34 cellular contexts compared by ENCODE assay signal in the genomic region with DNA sequence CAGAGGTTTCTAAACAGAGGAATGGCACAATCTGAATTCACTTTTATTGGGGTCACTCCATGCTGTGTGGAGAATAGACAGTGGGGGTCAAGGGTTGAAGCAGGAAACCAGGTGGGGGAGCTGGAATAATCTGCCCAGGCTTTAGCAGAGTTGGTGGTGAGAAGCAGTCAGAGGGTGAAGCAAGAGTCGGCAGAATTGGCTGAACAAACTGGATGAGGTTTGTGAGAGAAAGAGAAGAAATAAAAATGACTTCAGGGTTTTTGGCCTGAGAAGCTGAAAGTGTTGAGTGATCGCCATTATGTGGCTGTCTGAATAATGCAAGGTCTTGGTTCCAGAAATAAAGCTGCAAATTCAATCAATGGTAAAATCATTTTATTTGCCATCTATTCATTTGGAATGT. TPM values are rescaled to one million over a fixed set of nuclear protein-coding genes. Genes with fewer than 3 reads are reported as not detected.
DNase-seq lines count a peak whose midpoint lies in the region; ATAC-seq and TF ChIP-seq lines count a peak whose summit lies in the region.
"Had no signal": no experiment of that assay in that cellular context is flagged by ENCODE, and none has a peak within 500 bp of the region (broad histone marks: within the 10 kb centered on the region; RNA-seq: fewer than 3 reads in every experiment).

No MANE protein-coding gene starts in this region.

- peaks cover 0 to 12% (median 0%) of the 10 kb centered on the region in 3 donors for H3K4me1 ChIP-seq in gastroesophageal sphincter
- H3K4me1 ChIP-seq: gastrocnemius medialis, parathyroid adenoma had no signal

- H3K27me3 Mint-ChIP-seq in activated CD4-positive, alpha-beta T cell treated with anti-CD3 and anti-CD28 coated beads, Interleukin-2, amount 10 ng/mL, durations not matched to agents 24 days and 14 days = peaks cover 12% of the 10 kb centered on the region
- H3K27me3 Mint-ChIP-seq: stimulated activated naive CD8-positive, alpha-beta T cell treated with anti-CD3 and anti-CD28 coated beads, Interleukin-15, Interleukin-2, amounts not matched to agents 100 ng/mL and 50 ng/mL, for 24 hours had no signal

- no peaks in the 10 kb centered on the region for H3K36me3 Mint-ChIP-seq in activated CD4-positive, alpha-beta T cell treated with anti-CD3 and anti-CD28 coated beads, Interleukin-2, amount 10 ng/mL, durations not matched to agents 24 days and 14 days (ENCODE audit: low read depth)
- H3K36me3 Mint-ChIP-seq: activated naive CD4-positive, alpha-beta T cell treated with anti-CD3 and anti-CD28 coated beads, Interleukin-2, amount 50 U/mL, for 24 hours; CD4-positive, CD25-positive, alpha-beta regulatory T cell had no signal

- H3K27ac ChIP-seq in gastroesophageal sphincter (peak overlapping the region in 3 of 4 donors; percentile 29 to 56 (median 39)), substantia nigra (ENCODE audit: low read depth, low read length, poor library complexity, severe bottlenecking) (no peak overlapping the region)
- H3K27ac ChIP-seq: 22Rv1, cardiac muscle cell, gastrocnemius medialis, hepatocyte, parathyroid adenoma, spleen had no signal

- H3K27me3 ChIP-seq in gastroesophageal sphincter = no peaks in the 10 kb centered on the region
- H3K27me3 ChIP-seq: cardiac muscle cell, gastrocnemius medialis, hepatocyte, spleen had no signal

- 51 to 53% methylated on average over 2 of the region's 2 CpGs for WGBS in gastroesophageal sphincter (ENCODE audit: low coverage in 1 of 2), 2 donors

- intact Hi-C loops in activated CD4-positive, alpha-beta T cell treated with anti-CD3 and anti-CD28 coated beads, Interleukin-2, amount 10 ng/mL, durations not matched to agents 24 days and 14 days (cut with micrococcal nuclease) = no loop called here
- intact Hi-C loops in sciatic nerve (cut with DNase I) = no loop called here

- no peak overlapping the region for H3K4me3 Mint-ChIP-seq in activated CD4-positive, alpha-beta T cell treated with anti-CD3 and anti-CD28 coated beads, Interleukin-2, amount 10 ng/mL, durations not matched to agents 24 days and 14 days
- H3K4me3 Mint-ChIP-seq: activated CD8-positive, alpha-beta T cell treated with anti-CD3 and anti-CD28 coated beads, Interleukin-2, amount 10 ng/mL, durations not matched to agents 7 days and 5 days; activated naive CD4-positive, alpha-beta T cell treated with anti-CD3 and anti-CD28 coated beads, Interleukin-2, amount 50 U/mL, for 24 hours; CD4-positive, CD25-positive, alpha-beta regulatory T cell; stimulated activated naive CD8-positive, alpha-beta T cell treated with anti-CD3 and anti-CD28 coated beads, Interleukin-15, Interleukin-2, amounts not matched to agents 100 ng/mL and 50 ng/mL, for 24 hours had no signal

- H3K4me3 ChIP-seq in gastroesophageal sphincter = no peak overlapping the region
- H3K4me3 ChIP-seq: cardiac muscle cell, gastrocnemius medialis, hepatocyte, K562, spleen had no signal

- no peaks in the 10 kb centered on the region for H3K4me1 Mint-ChIP-seq in activated CD4-positive, alpha-beta T cell treated with anti-CD3 and anti-CD28 coated beads, Interleukin-2, amount 10 ng/mL, durations not matched to agents 24 days and 14 days
- H3K4me1 Mint-ChIP-seq: activated naive CD4-positive, alpha-beta T cell treated with anti-CD3 and anti-CD28 coated beads, Interleukin-2, amount 50 U/mL, for 24 hours; CD4-positive, CD25-positive, alpha-beta regulatory T cell had no signal

- no peak overlapping the region for H3K27ac Mint-ChIP-seq in activated CD4-positive, alpha-beta T cell treated with anti-CD3 and anti-CD28 coated beads, Interleukin-2, amount 10 ng/mL, durations not matched to agents 24 days and 14 days
- H3K27ac Mint-ChIP-seq: activated CD8-positive, alpha-beta T cell treated with anti-CD3 and anti-CD28 coated beads, Interleukin-2, amount 10 ng/mL, durations not matched to agents 7 days and 5 days; activated naive CD4-positive, alpha-beta T cell treated with anti-CD3 and anti-CD28 coated beads, Interleukin-2, amount 50 U/mL, for 24 hours; CD4-positive, CD25-positive, alpha-beta regulatory T cell; stimulated activated naive CD8-positive, alpha-beta T cell treated with anti-CD3 and anti-CD28 coated beads, Interleukin-15, Interleukin-2, amounts not matched to agents 100 ng/mL and 50 ng/mL, for 24 hours had no signal

- ATAC-seq in gastroesophageal sphincter (peak; percentile 39), sciatic nerve (peak; percentile 51)
- ATAC-seq: activated CD8-positive, alpha-beta T cell treated with anti-CD3 and anti-CD28 coated beads, Interleukin-2, amount 10 ng/mL, durations not matched to agents 7 days and 5 days; K562; Panc1 had no signal

- TF ChIP-seq CTCF in gastroesophageal sphincter (IDR thresholded peaks at IDR 0.05) = no peak

- no peak for TF ChIP-seq EP300 in gastroesophageal sphincter (IDR thresholded peaks at IDR 0.05)

- peak; percentile 25 for DNase-seq in activated CD4-positive, alpha-beta T cell treated with anti-CD3 and anti-CD28 coated beads, Interleukin-2, amount 10 ng/mL, durations not matched to agents 24 days and 14 days
- no peak for DNase-seq in activated CD4-positive, alpha-beta T cell treated with anti-CD3 and anti-CD28 coated beads, Interleukin-2, amount 50 U/mL, for 48 hours
- DNase-seq in amniotic epithelial cell (ENCODE audit: low read depth) = peak; percentile 39
- DNase-seq in sciatic nerve (ENCODE audit: low spot score) = no peak
- no peak for DNase-seq in SK-N-DZ (ENCODE audit: low spot score)
- no peak for DNase-seq in NCI-H524 treated with DMSO at 0.1 percent for 48 hours (lab: John Stamatoyannopoulos, UW)
- no peak for DNase-seq in substantia nigra (lab: John Stamatoyannopoulos, UW)
- DNase-seq: activated CD8-positive, alpha-beta T cell treated with anti-CD3 and anti-CD28 coated beads, Interleukin-2, amount 10 ng/mL, durations not matched to agents 7 days and 5 days; anterior cingulate cortex; Calu3; CD4-positive, CD25-positive, alpha-beta regulatory T cell; cortex of kidney; DMS79; erythroblast; GDM1; mammary epithelial cell; NCI-H1092 treated with DMSO at 0.1 percent for 48 hours; NCI-H187 treated with DMSO at 0.1 percent for 48 hours; NCI-H524; retina; SIG-M5; spleen; stimulated activated CD4-positive, alpha-beta T cell treated with anti-CD3 and anti-CD28 coated beads, Interleukin-2, amount 100 ng/mL, for 24 hours; SW 1271 had no signal

- H3K9me3 Mint-ChIP-seq in activated CD4-positive, alpha-beta T cell treated with anti-CD3 and anti-CD28 coated beads, Interleukin-2, amount 10 ng/mL, durations not matched to agents 24 days and 14 days = no peaks in the 10 kb centered on the region
- H3K9me3 Mint-ChIP-seq: activated naive CD4-positive, alpha-beta T cell treated with anti-CD3 and anti-CD28 coated beads, Interleukin-2, amount 50 U/mL, for 24 hours; CD4-positive, CD25-positive, alpha-beta regulatory T cell; stimulated activated naive CD8-positive, alpha-beta T cell treated with anti-CD3 and anti-CD28 coated beads, Interleukin-15, Interleukin-2, amounts not matched to agents 100 ng/mL and 50 ng/mL, for 24 hours had no signal

- TF ChIP-seq POLR2A in gastroesophageal sphincter (IDR thresholded peaks at IDR 0.05) = no peak

- H3K36me3 ChIP-seq in gastroesophageal sphincter = no peaks in the 10 kb centered on the region
- H3K36me3 ChIP-seq: cardiac muscle cell, gastrocnemius medialis, spleen had no signal

- H3K9me3 ChIP-seq in gastroesophageal sphincter = no peaks in the 10 kb centered on the region
- H3K9me3 ChIP-seq: gastrocnemius medialis, spleen had no signal

RNA-seq across cellular contexts. Expression of a gene that starts 50.3 kb away (rescaled TPM):
- total RNA-seq in activated CD4-positive, alpha-beta T cell treated with anti-CD3 and anti-CD28 coated beads, Interleukin-2, amount 10 ng/mL, durations not matched to agents 24 days and 14 days = not detected in 2 replicates
- 100 to 1,000 TPM in 1 of 4 donors, 10 to 100 TPM in 3; 30.8 to 121 (median 47.4) TPM for total RNA-seq in gastroesophageal sphincter
- 151 TPM for total RNA-seq in sciatic nerve
- not detected in 2 replicates for polyA plus RNA-seq in SK-N-DZ (2014; cell fraction: cytosol; rRNA removed)
- not detected in 2 replicates for polyA plus RNA-seq in SK-N-DZ (2014; cell fraction: nucleus; rRNA removed)
- total RNA-seq: activated CD8-positive, alpha-beta T cell treated with anti-CD3 and anti-CD28 coated beads, Interleukin-2, amount 10 ng/mL, durations not matched to agents 7 days and 5 days had no signal
- polyA plus RNA-seq: CD4-positive, CD25-positive, alpha-beta regulatory T cell had no signal

Comparison
In these comparisons a context has a peak if more than half of its experiments do, and no peak if none do; other contexts are left out.
1. DNase-seq: peak in activated CD4-positive, alpha-beta T cell treated with anti-CD3 and anti-CD28 coated beads, Interleukin-2, amount 10 ng/mL, durations not matched to agents 24 days and 14 days (single experiment) and amniotic epithelial cell (single experiment); none in activated CD4-positive, alpha-beta T cell treated with anti-CD3 and anti-CD28 coated beads, Interleukin-2, amount 50 U/mL, for 48 hours (0 of 2), sciatic nerve (single experiment), SK-N-DZ (single experiment), NCI-H524 treated with DMSO at 0.1 percent for 48 hours (single experiment) and substantia nigra (0 of 49).
2. RNA of a gene that starts 50.3 kb away (total RNA-seq): 151 TPM in sciatic nerve (single experiment) and 30.8 to 121 TPM in gastroesophageal sphincter; not detected in activated CD4-positive, alpha-beta T cell treated with anti-CD3 and anti-CD28 coated beads, Interleukin-2, amount 10 ng/mL, durations not matched to agents 24 days and 14 days; every median in the first group is over 10 times any median in the second.